Comparison of ENCODE assay signal across 14 cellular contexts in the genomic region with DNA sequence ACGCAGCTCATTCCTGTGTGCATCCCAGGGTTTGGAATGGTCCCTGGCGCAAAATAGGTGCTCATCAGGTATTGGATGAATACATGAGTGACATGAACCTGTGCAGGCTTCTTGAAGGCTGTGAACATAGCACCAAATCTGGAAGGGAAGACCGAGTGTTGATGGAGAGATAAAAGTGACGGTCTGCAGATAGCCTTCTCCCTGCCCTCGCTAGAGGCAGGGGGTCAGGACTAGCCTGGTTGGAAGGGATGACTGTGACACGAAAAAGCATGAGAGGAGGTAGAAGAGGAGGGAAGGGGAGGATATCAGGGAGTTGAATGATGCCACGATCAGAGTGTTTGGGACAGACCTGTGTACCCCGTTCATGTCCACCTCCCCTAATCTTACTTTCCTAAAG.
"Had no signal": no experiment of that assay in that cellular context is flagged by ENCODE, and none has a peak within 500 bp of the region (broad histone marks: within the 10 kb centered on the region; RNA-seq: fewer than 3 reads in every experiment).

No MANE protein-coding gene starts in this region.

- H3K9me3 ChIP-seq: body of pancreas, prostate gland, right lobe of liver, suprapubic skin had no signal

- H3K36me3 ChIP-seq: prostate gland, right lobe of liver, suprapubic skin had no signal

- H3K27ac ChIP-seq: body of pancreas, right lobe of liver, suprapubic skin had no signal

- H3K27me3 ChIP-seq: body of pancreas, right lobe of liver, suprapubic skin had no signal

- H3K4me3 ChIP-seq: body of pancreas, prostate gland, right lobe of liver, suprapubic skin had no signal

- DNase-seq: activated CD4-positive, alpha-beta memory T cell treated with anti-CD3 and anti-CD28 coated beads, Interleukin-2, amount 10 ng/mL, durations not matched to agents 7 days and 5 days; activated CD4-positive, alpha-beta T cell treated with anti-CD3 and anti-CD28 coated beads for 4 hours; activated gamma-delta T cell treated with Interleukin-2 at 50 U/mL for 16 hours; activated naive CD8-positive, alpha-beta T cell treated with anti-CD3 and anti-CD28 coated beads for 36 hours; amygdala; body of pancreas; caudate nucleus; effector memory CD4-positive, alpha-beta T cell; foreskin fibroblast; occipital lobe; trophoblast cell had no signal

- H3K4me1 ChIP-seq: prostate gland, right lobe of liver had no signal
